Comparison of ENCODE assay signal across 15 cellular contexts in genomic region chr3:113585720-113586119, GRCh38. TPM values are rescaled to one million over a fixed set of nuclear protein-coding genes. Genes with fewer than 3 reads are reported as not detected.
DNase-seq lines count a peak whose midpoint lies in the region; ATAC-seq and TF ChIP-seq lines count a peak whose summit lies in the region.
"Had no signal": no experiment of that assay in that cellular context is flagged by ENCODE, and none has a peak within 500 bp of the region (broad histone marks: within the 10 kb centered on the region; RNA-seq: fewer than 3 reads in every experiment).

No MANE protein-coding gene starts in this region.

- no peaks in the 10 kb centered on the region for H3K4me1 ChIP-seq in lower lobe of right lung

- TF ChIP-seq CTCF in CD14-positive monocyte (IDR thresholded peaks at IDR 0.05) (no peak), lower lobe of right lung (IDR thresholded peaks at IDR 0.05) (no peak)

- DNase-seq in NCI-H2227 treated with DMSO at 0.1 percent for 48 hours (lab: John Stamatoyannopoulos, UW) (peak; percentile 24), NCI-H2227 (lab: John Stamatoyannopoulos, UW; ENCODE audit: unreplicated experiment) (no peak), iPS-NIHi11 (ENCODE audit: low spot score) (peak; percentile 23), CD14-positive monocyte (ENCODE audit: low spot score) (no peak), lower lobe of right lung (no peak)
- no peak for DNase-seq in central memory CD8-positive, alpha-beta T cell (ENCODE audit: low spot score in 2 of 2)
- DNase-seq: H9, KG1 had no signal

- peaks cover 33% of the 10 kb centered on the region for H3K36me3 Mint-ChIP-seq in central memory CD8-positive, alpha-beta T cell (ENCODE audit: insufficient read depth)
- no peaks in the 10 kb centered on the region for H3K36me3 Mint-ChIP-seq in CD14-positive monocyte

- H3K27ac Mint-ChIP-seq in central memory CD8-positive, alpha-beta T cell (ENCODE audit: low read depth) = peak overlapping the region; percentile 15
- no peak overlapping the region for H3K27ac Mint-ChIP-seq in CD14-positive monocyte
- H3K27ac Mint-ChIP-seq: IgD-negative memory B cell had no signal

- no peaks in the 10 kb centered on the region for H3K27me3 Mint-ChIP-seq in central memory CD8-positive, alpha-beta T cell
- H3K27me3 Mint-ChIP-seq in CD14-positive monocyte (ENCODE audit: low read depth in 3 of 3) = no peaks in the 10 kb centered on the region
- H3K27me3 Mint-ChIP-seq: IgD-negative memory B cell had no signal

- no peaks in the 10 kb centered on the region for H3K4me1 Mint-ChIP-seq in central memory CD8-positive, alpha-beta T cell
- no peaks in the 10 kb centered on the region for H3K4me1 Mint-ChIP-seq in CD14-positive monocyte
- H3K4me1 Mint-ChIP-seq: IgD-negative memory B cell had no signal

- H3K36me3 ChIP-seq in lower lobe of right lung = no peaks in the 10 kb centered on the region

- intact Hi-C loops in CD14-positive monocyte (cut with micrococcal nuclease) = no loop called here
- intact Hi-C loops in lower lobe of right lung (cut with DNase I) = no loop called here

- no peak overlapping the region for H3K4me3 ChIP-seq in lower lobe of right lung
- H3K4me3 ChIP-seq: GM12878 had no signal

- H3K9me3 ChIP-seq in lower lobe of right lung = no peaks in the 10 kb centered on the region

- no peak overlapping the region for H3K27ac ChIP-seq in lower lobe of right lung
- H3K27ac ChIP-seq: 22Rv1 had no signal

- no peak overlapping the region for H3K4me3 Mint-ChIP-seq in central memory CD8-positive, alpha-beta T cell
- no peak overlapping the region for H3K4me3 Mint-ChIP-seq in CD14-positive monocyte
- H3K4me3 Mint-ChIP-seq: H9, IgD-negative memory B cell had no signal

- H3K27me3 ChIP-seq in lower lobe of right lung (ENCODE audit: low read depth) = no peaks in the 10 kb centered on the region

- no peak for ATAC-seq in central memory CD8-positive, alpha-beta T cell (replicated peaks; ENCODE audit: extremely low read depth, poor library complexity, severe bottlenecking)
- ATAC-seq in lower lobe of right lung (no peak), GM18867 (IDR thresholded peaks at IDR 0.05; ENCODE audit: unreplicated experiment) (no peak)
- ATAC-seq: GM12878 had no signal

- no peaks in the 10 kb centered on the region for H3K9me3 Mint-ChIP-seq in central memory CD8-positive, alpha-beta T cell
- no peaks in the 10 kb centered on the region for H3K9me3 Mint-ChIP-seq in CD14-positive monocyte
- H3K9me3 Mint-ChIP-seq: H9, IgD-negative memory B cell had no signal

RNA-seq across cellular contexts. Expression of gene SIDT1, which starts 53.4 kb away (rescaled TPM):
- 1 to 10 TPM; 4.0 to 7.1 TPM for polyA plus RNA-seq in CD14-positive monocyte
- 5.3 TPM for total RNA-seq in lower lobe of right lung
- total RNA-seq: A673, G401, H9 had no signal
- polyA plus RNA-seq: BJ had no signal

Comparison
In these comparisons a context has a peak if more than half of its experiments do, and no peak if none do; other contexts are left out.
1. DNase-seq: peak in NCI-H2227 treated with DMSO at 0.1 percent for 48 hours (single experiment) and iPS-NIHi11 (single experiment); none in NCI-H2227 (single experiment), central memory CD8-positive, alpha-beta T cell (0 of 2), CD14-positive monocyte (single experiment) and lower lobe of right lung (single experiment).